In genomic region chr10:26566525-26567348, GRCh38 we compare ENCODE assay signal across 10 cellular contexts.
DNase-seq lines count a peak whose midpoint lies in the region; ATAC-seq and TF ChIP-seq lines count a peak whose summit lies in the region.
"Had no signal": no experiment of that assay in that cellular context is flagged by ENCODE, and none has a peak within 500 bp of the region (broad histone marks: within the 10 kb centered on the region; RNA-seq: fewer than 3 reads in every experiment).

No MANE protein-coding gene starts in this region.

- no peaks in the 10 kb centered on the region for H3K27me3 Mint-ChIP-seq in effector memory CD8-positive, alpha-beta T cell
- H3K27me3 Mint-ChIP-seq: activated CD4-positive, alpha-beta memory T cell treated with anti-CD3 and anti-CD28 coated beads, Interleukin-2, amount 10 ng/mL, durations not matched to agents 7 days and 5 days had no signal

- peaks cover 0 to 3% of the 10 kb centered on the region in 2 donors for H3K4me1 Mint-ChIP-seq in effector memory CD8-positive, alpha-beta T cell (ENCODE audit: low read depth in 2 of 2)
- H3K4me1 Mint-ChIP-seq: activated CD4-positive, alpha-beta memory T cell treated with anti-CD3 and anti-CD28 coated beads, Interleukin-2, amount 10 ng/mL, durations not matched to agents 7 days and 5 days had no signal

- CTCF ChIA-PET in HEK293 (lab: Yijun Ruan, JAX), result interaction anchor here (1.2 kb wide), 1 partner anchor 11 kb away, joined by 3 read pairs; no protein-coding TSS in a partner anchor

- no peak overlapping the region for H3K9ac ChIP-seq in iPS-15b (ENCODE audit: low read depth, low read length)

- ATAC-seq in gastrocnemius medialis, result no peak
- no peak for ATAC-seq in GM19324 (IDR thresholded peaks at IDR 0.05; ENCODE audit: low FRiP score, unreplicated experiment)
- no peak for ATAC-seq in effector memory CD8-positive, alpha-beta T cell (replicated peaks)
- ATAC-seq in GM18873 (IDR thresholded peaks at IDR 0.05; ENCODE audit: low FRiP score, unreplicated experiment), result no peak

- H3K27me3 ChIP-seq in ascending aorta (no peaks in the 10 kb centered on the region), iPS-15b (ENCODE audit: control insufficient read depth, insufficient read depth, low read length) (peaks cover 5% of the 10 kb centered on the region), gastrocnemius medialis (peaks cover 10 to 18% (median 11%) of the 10 kb centered on the region in 3 donors)

- no peaks in the 10 kb centered on the region for H3K9me3 Mint-ChIP-seq in effector memory CD8-positive, alpha-beta T cell

- no peak overlapping the region for H3K27ac Mint-ChIP-seq in effector memory CD8-positive, alpha-beta T cell
- H3K27ac Mint-ChIP-seq: activated CD4-positive, alpha-beta memory T cell treated with anti-CD3 and anti-CD28 coated beads, Interleukin-2, amount 10 ng/mL, durations not matched to agents 7 days and 5 days had no signal

- in situ Hi-C loops in gastrocnemius medialis (cut with MboI; ENCODE audit: low sequenced_read_pairs in 4 of 4), result no loop called here

- H3K4me3 ChIP-seq in HEK293 (ENCODE audit: low read depth, low read length) (peak overlapping the region; percentile 46), ascending aorta (peak overlapping the region; percentile 39 to 55), iPS-15b (ENCODE audit: low read depth, low read length) (peak overlapping the region; percentile 69), gastrocnemius medialis (peak overlapping the region in 3 of 4 donors; percentile 2 to 16 (median 12))

- POLR2A ChIA-PET in HEK293 (lab: Yijun Ruan, JAX), result no interaction called here

- no peak overlapping the region for H3K4me3 Mint-ChIP-seq in effector memory CD8-positive, alpha-beta T cell
- H3K4me3 Mint-ChIP-seq: activated CD4-positive, alpha-beta memory T cell treated with anti-CD3 and anti-CD28 coated beads, Interleukin-2, amount 10 ng/mL, durations not matched to agents 7 days and 5 days had no signal

- intact Hi-C loops in ascending aorta (cut with DNase I), result no loop called here
- intact Hi-C loops in gastrocnemius medialis (cut with DNase I; ENCODE audit: low total_unique reads), result no loop called here

- TF ChIP-seq POLR2A in gastrocnemius medialis (IDR thresholded peaks at IDR 0.05), result no peak

- H3K9me3 ChIP-seq in HEK293 (ENCODE audit: control insufficient read depth, insufficient read depth, low read depth, low read length), result no peaks in the 10 kb centered on the region; the same call in 1 of the 2 replicates
- no peaks in the 10 kb centered on the region for H3K9me3 ChIP-seq in ascending aorta
- no peaks in the 10 kb centered on the region for H3K9me3 ChIP-seq in iPS-15b (ENCODE audit: control insufficient read depth, insufficient read depth, low read length)
- no peaks in the 10 kb centered on the region for H3K9me3 ChIP-seq in gastrocnemius medialis

- DNase-seq in ascending aorta (ENCODE audit: low spot score in 2 of 2) (no peak), gastrocnemius medialis (no peak)
- DNase-seq in effector memory CD8-positive, alpha-beta T cell, result no peak
- DNase-seq in effector CD4-positive, alpha-beta T cell, result no peak
- DNase-seq: activated CD4-positive, alpha-beta memory T cell treated with anti-CD3 and anti-CD28 coated beads, Interleukin-2, amount 10 ng/mL, durations not matched to agents 7 days and 5 days; MV-4-11 had no signal

- H3K36me3 ChIP-seq in HEK293 (ENCODE audit: control insufficient read depth in 2 of 2, insufficient read depth in 1 of 2, low read length in 2 of 2) (no peaks in the 10 kb centered on the region), ascending aorta (no peaks in the 10 kb centered on the region), iPS-15b (ENCODE audit: control insufficient read depth, insufficient read depth, low read length) (no peaks in the 10 kb centered on the region), gastrocnemius medialis (no peaks in the 10 kb centered on the region)

- H3K4me1 ChIP-seq in HEK293 (ENCODE audit: control insufficient read depth, insufficient read depth, low read length) (no peaks in the 10 kb centered on the region), ascending aorta (no peaks in the 10 kb centered on the region), iPS-15b (ENCODE audit: control insufficient read depth, insufficient read depth, low read length) (no peaks in the 10 kb centered on the region), gastrocnemius medialis (no peaks in the 10 kb centered on the region)

- TF ChIP-seq CTCF in HEK293 (tag by site-specific recombination; IDR thresholded peaks at IDR 0.05) (no peak), ascending aorta (IDR thresholded peaks at IDR 0.05) (no peak), gastrocnemius medialis (IDR thresholded peaks at IDR 0.05 in 4 of 5, conservative IDR thresholded peaks at IDR 0.05 in 1 of 5) (no peak)

- peaks cover 85% of the 10 kb centered on the region for H3K36me3 Mint-ChIP-seq in effector memory CD8-positive, alpha-beta T cell (ENCODE audit: insufficient read depth)

- H3K27ac ChIP-seq in HEK293 (ENCODE audit: extremely low read depth, low read depth, low read length) (no peak overlapping the region), ascending aorta (no peak overlapping the region), gastrocnemius medialis (no peak overlapping the region)

TF ChIP-seq in HEK293, 187 proteins besides CTCF, POLR2A, EP300 and RAD21 (continues in another document):
- TF ChIP-seq ZFHX2 (tag by site-specific recombination; conservative IDR thresholded peaks at IDR 0.05) (peak; percentile 68), GLIS2 (tag by site-specific recombination; IDR thresholded peaks at IDR 0.05) (peak; percentile 9; the same call in 1 of the 2 replicates), TSHZ1 (tag by site-specific recombination; IDR thresholded peaks at IDR 0.05; ENCODE audit: borderline replicate concordance) (no peak), KLF9 (tag by site-specific recombination; IDR thresholded peaks at IDR 0.05; ENCODE audit: low read depth) (peak; percentile 72), OSR2 (tag by site-specific recombination; IDR thresholded peaks at IDR 0.05) (no peak), ZNF777 (tag by site-specific recombination; IDR thresholded peaks at IDR 0.05; ENCODE audit: borderline replicate concordance) (no peak), ZNF529 (tag by site-specific recombination; IDR thresholded peaks at IDR 0.05; ENCODE audit: insufficient replicate concordance) (no peak), SP3 (tag by site-specific recombination; IDR thresholded peaks at IDR 0.05) (peak; percentile 64), ZNF121 (tag by site-specific recombination; IDR thresholded peaks at IDR 0.05) (0 out of 2 replicates have a peak, but pooled peaks have one; percentile 16), IKZF3 (tag by site-specific recombination; IDR thresholded peaks at IDR 0.05) (no peak), GLIS1 (tag by site-specific recombination; IDR thresholded peaks at IDR 0.05) (peak; percentile 54), SP2 (tag by site-specific recombination; IDR thresholded peaks at IDR 0.05) (peak; percentile 65), ZNF335 (tag by site-specific recombination; conservative IDR thresholded peaks at IDR 0.05) (peak; percentile 94), PATZ1 (tag by site-specific recombination; IDR thresholded peaks at IDR 0.05) (0 out of 2 replicates have a peak, but pooled peaks have one; percentile 45), KLF1 (tag by site-specific recombination; IDR thresholded peaks at IDR 0.05) (peak; percentile 46; the same call in 1 of the 2 replicates)

Comparison
In these comparisons a context has a peak if more than half of its experiments do, and no peak if none do; other contexts are left out.
1. H3K4me3 ChIP-seq: peak in every context shown above with its lines; median percentile 69 in iPS-15b; 47 in ascending aorta; 46 in HEK293; 12 in gastrocnemius medialis.